Comparison of ENCODE assay signal across 8 cellular contexts in the genomic region with DNA sequence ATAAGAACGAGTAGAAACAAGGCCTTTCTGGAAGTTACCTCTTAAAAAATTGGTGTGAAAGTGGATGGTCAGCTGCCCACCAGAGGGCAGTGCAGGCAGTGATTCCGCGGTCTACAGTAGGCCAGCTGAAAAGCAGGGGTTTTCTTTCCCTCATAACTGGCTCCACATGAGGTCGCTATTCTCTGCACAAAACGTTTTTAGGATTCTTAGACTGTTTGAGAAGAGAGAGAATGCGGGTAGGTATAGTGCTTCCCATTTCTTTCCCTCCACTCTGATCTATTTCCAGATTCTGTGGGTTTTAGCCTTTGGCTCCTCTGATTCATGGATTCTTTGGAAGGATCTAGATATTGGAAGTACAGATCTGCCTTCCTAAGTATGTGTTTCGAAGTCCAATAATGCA. TPM values are rescaled to one million over a fixed set of nuclear protein-coding genes. Genes with fewer than 3 reads are reported as not detected.
DNase-seq lines count a peak whose midpoint lies in the region; ATAC-seq, FAIRE-seq and TF ChIP-seq lines count a peak whose summit lies in the region.

No MANE protein-coding gene starts in this region.

- H3K4me3 ChIP-seq in aorta (ENCODE audit: low read length in 2 of 2), result no peak overlapping the region

- no peaks in the 10 kb centered on the region for H3K27me3 Mint-ChIP-seq in activated naive CD8-positive, alpha-beta T cell treated with anti-CD3 and anti-CD28 coated beads for 36 hours
- no peaks in the 10 kb centered on the region for H3K27me3 Mint-ChIP-seq in progenitor cell of endocrine pancreas

- H3K27me3 ChIP-seq in aorta (ENCODE audit: control insufficient read depth in 1 of 2, insufficient read depth in 2 of 2, low read length in 1 of 2), result no peaks in the 10 kb centered on the region

- H3K9me3 Mint-ChIP-seq in activated naive CD8-positive, alpha-beta T cell treated with anti-CD3 and anti-CD28 coated beads for 36 hours, result peaks cover 7% of the 10 kb centered on the region
- H3K9me3 Mint-ChIP-seq in progenitor cell of endocrine pancreas (ENCODE audit: low read depth), result peaks cover 19% of the 10 kb centered on the region

- H3K27ac ChIP-seq in aorta (ENCODE audit: low read depth in 1 of 2, low read length in 2 of 2), result no peak overlapping the region

- WGBS in aorta, 2 donors, result 15 to 16% methylated on average over 7 of the region's 7 CpGs

- no peaks in the 10 kb centered on the region for H3K9me3 ChIP-seq in aorta (ENCODE audit: control insufficient read depth, low read length)

- no peak overlapping the region for H3K4me3 Mint-ChIP-seq in activated naive CD8-positive, alpha-beta T cell treated with anti-CD3 and anti-CD28 coated beads for 36 hours
- H3K4me3 Mint-ChIP-seq in progenitor cell of endocrine pancreas (ENCODE audit: low read depth), result no peak overlapping the region

- DNase-seq in GM12892 (ENCODE audit: insufficient read length) (peak; percentile 24), NCI-H1417 (lab: John Stamatoyannopoulos, UW) (peak; percentile 80 to 94 (median 88)), SKM-1 treated with dmso at 0.1 percent for 144 hours (lab: John Stamatoyannopoulos, UW; ENCODE audit: unreplicated experiment) (peak; percentile 88), Right ventricle myocardium inferior (ENCODE audit: missing footprints) (peak; percentile 80), progenitor cell of endocrine pancreas (ENCODE audit: low spot score, unreplicated experiment) (peak; percentile 72), aorta (peak; percentile 85 to 92)
- peak; percentile 71 for DNase-seq in activated naive CD8-positive, alpha-beta T cell treated with anti-CD3 and anti-CD28 coated beads for 36 hours

- FAIRE-seq in GM12892 (lab: Jason Lieb, UNC), result peak; percentile 92

- H3K4me1 ChIP-seq in aorta (ENCODE audit: control insufficient read depth in 1 of 2, insufficient read depth in 2 of 2, low read length in 2 of 2), result peaks cover 0 to 2% of the 10 kb centered on the region in 2 donors

- TF ChIP-seq POLR2A in GM12892 (IDR thresholded peaks at IDR 0.05; ENCODE audit: low read depth, low read length), result no peak

- H3K36me3 ChIP-seq in aorta (ENCODE audit: control insufficient read depth in 1 of 2, insufficient read depth in 2 of 2, low read length in 1 of 2), result no peaks in the 10 kb centered on the region

- peaks cover 19% of the 10 kb centered on the region for H3K4me1 Mint-ChIP-seq in activated naive CD8-positive, alpha-beta T cell treated with anti-CD3 and anti-CD28 coated beads for 36 hours
- peaks cover 1% of the 10 kb centered on the region for H3K4me1 Mint-ChIP-seq in progenitor cell of endocrine pancreas (ENCODE audit: low read depth)

- no peak overlapping the region for H3K27ac Mint-ChIP-seq in activated naive CD8-positive, alpha-beta T cell treated with anti-CD3 and anti-CD28 coated beads for 36 hours
- H3K27ac Mint-ChIP-seq in progenitor cell of endocrine pancreas, result no peak overlapping the region

- TF ChIP-seq CTCF in progenitor cell of endocrine pancreas (IDR thresholded peaks at IDR 0.05; ENCODE audit: unreplicated experiment), result peak; percentile 100

- peaks cover 13% of the 10 kb centered on the region for H3K36me3 Mint-ChIP-seq in activated naive CD8-positive, alpha-beta T cell treated with anti-CD3 and anti-CD28 coated beads for 36 hours
- H3K36me3 Mint-ChIP-seq in progenitor cell of endocrine pancreas (ENCODE audit: insufficient read depth), result peaks cover 18% of the 10 kb centered on the region

- ATAC-seq in HG02763 (IDR thresholded peaks at IDR 0.05; ENCODE audit: unreplicated experiment), result peak; percentile 87
- peak; percentile 90 for ATAC-seq in Right ventricle myocardium inferior
- ATAC-seq in aorta (ENCODE audit: low FRiP score), result peak; percentile 97

- intact Hi-C loops in Right ventricle myocardium inferior (cut with DNase I) (loop anchor here (1.0 to 10.0 kb wide), 3 partner anchors 72 to 480 kb away; a partner anchor contains a TSS), aorta (cut with DNase I) (loop anchor here (5.0 to 10.0 kb wide), 3 partner anchors 90 to 690 kb away; no protein-coding TSS in a partner anchor)

RNA-seq across cellular contexts. Expression of a gene that starts 14.2 kb away (rescaled TPM):
- polyA plus RNA-seq in GM12892 (2012; ENCODE audit: missing spikeins), result 10.8 TPM
- total RNA-seq in activated naive CD8-positive, alpha-beta T cell treated with anti-CD3 and anti-CD28 coated beads for 36 hours, result 10 to 100 TPM; 13.8 to 14.5 TPM
- total RNA-seq in Right ventricle myocardium inferior, result 8.4 TPM
- total RNA-seq in progenitor cell of endocrine pancreas, result 30.0 and 31.0 TPM in 2 replicates
- total RNA-seq in aorta, result 10 to 100 TPM; 21.7 to 26.7 TPM
- 10 to 100 TPM in 1 of 2 donors, 1 to 10 TPM in 1; 7.1 to 11.1 TPM for polyA plus RNA-seq in aorta

RNA-seq across cellular contexts. Expression of a gene that starts 14.3 kb away (rescaled TPM):
- polyA plus RNA-seq in GM12892 (2012; ENCODE audit: missing spikeins), result 4.2 TPM
- 1 to 10 TPM; 3.1 to 3.9 TPM for total RNA-seq in activated naive CD8-positive, alpha-beta T cell treated with anti-CD3 and anti-CD28 coated beads for 36 hours
- total RNA-seq in Right ventricle myocardium inferior, result 11.9 TPM
- total RNA-seq in progenitor cell of endocrine pancreas, result 12.8 and 16.4 TPM in 2 replicates
- total RNA-seq in aorta, result 10 to 100 TPM; 10.8 to 12.5 TPM
- 10 to 100 TPM in 1 of 2 donors, 1 to 10 TPM in 1; 2.7 to 10.8 TPM for polyA plus RNA-seq in aorta

Comparison
In these comparisons a context has a peak if more than half of its experiments do, and no peak if none do; other contexts are left out.
1. DNase-seq: peak in every context shown above with its lines; median percentile 88 in aorta; 88 in NCI-H1417; 88 in SKM-1 treated with dmso at 0.1 percent for 144 hours; 80 in Right ventricle myocardium inferior; 72 in progenitor cell of endocrine pancreas; 71 in activated naive CD8-positive, alpha-beta T cell treated with anti-CD3 and anti-CD28 coated beads for 36 hours; 24 in GM12892.